In the genomic region with DNA sequence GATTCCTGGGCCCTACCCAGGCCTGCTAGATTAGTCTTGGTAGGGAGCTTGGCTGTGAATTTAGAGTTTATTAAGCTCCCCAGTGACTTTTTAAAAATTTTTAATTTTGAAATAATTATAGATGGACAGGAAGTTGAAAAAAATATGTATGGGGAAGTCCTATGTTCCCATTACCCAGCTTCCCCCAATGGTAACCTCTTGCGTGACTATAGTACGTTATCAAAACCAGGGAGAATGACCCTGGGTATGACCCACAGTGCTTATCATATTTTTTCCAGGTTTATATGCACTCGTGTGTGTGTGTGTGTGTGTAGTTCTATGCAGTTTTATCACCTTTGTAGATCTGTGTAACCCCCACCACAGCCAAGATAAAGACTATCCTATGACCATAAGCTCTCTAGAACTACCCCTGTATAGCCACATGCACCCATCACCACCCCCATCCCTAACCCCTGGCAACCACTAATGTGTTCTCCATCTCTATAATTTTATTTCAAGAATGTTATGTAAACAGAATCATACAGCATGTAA, we compare ENCODE assay signal across 16 cellular contexts.
"Had no signal": no experiment of that assay in that cellular context is flagged by ENCODE, and none has a peak within 500 bp of the region (broad histone marks: within the 10 kb centered on the region; RNA-seq: fewer than 3 reads in every experiment).

No MANE protein-coding gene starts in this region.

- ATAC-seq: left lung; mucosa of descending colon; naive thymus-derived CD8-positive, alpha-beta T cell; stimulated activated naive CD8-positive, alpha-beta T cell treated with anti-CD3 and anti-CD28 coated beads, Interleukin-15, Interleukin-2, amounts not matched to agents 100 U/mL and 50 U/mL, for 24 hours had no signal

- H3K36me3 Mint-ChIP-seq: activated naive CD8-positive, alpha-beta T cell had no signal

- H3K4me3 Mint-ChIP-seq: activated naive CD8-positive, alpha-beta T cell; naive thymus-derived CD8-positive, alpha-beta T cell had no signal

- H3K27ac Mint-ChIP-seq: activated naive CD8-positive, alpha-beta T cell; naive thymus-derived CD8-positive, alpha-beta T cell had no signal

- DNase-seq: activated CD4-positive, CD25-positive, alpha-beta regulatory T cell treated with anti-CD3 and anti-CD28 coated beads, Interleukin-2, amount 50 U/mL, for 72 hours; activated gamma-delta T cell; cerebellar nuclear complex; cortex of kidney; effector CD4-positive, alpha-beta T cell; hypothalamus; left lung; mucosa of descending colon; naive thymus-derived CD8-positive, alpha-beta T cell; nucleus accumbens; sigmoid colon; stimulated activated naive CD8-positive, alpha-beta T cell treated with anti-CD3 and anti-CD28 coated beads, Interleukin-15, Interleukin-2, amounts not matched to agents 100 U/mL and 50 U/mL, for 24 hours; substantia nigra; tibial artery; uterus had no signal

- H3K27me3 Mint-ChIP-seq: activated naive CD8-positive, alpha-beta T cell had no signal
